In the genomic region with DNA sequence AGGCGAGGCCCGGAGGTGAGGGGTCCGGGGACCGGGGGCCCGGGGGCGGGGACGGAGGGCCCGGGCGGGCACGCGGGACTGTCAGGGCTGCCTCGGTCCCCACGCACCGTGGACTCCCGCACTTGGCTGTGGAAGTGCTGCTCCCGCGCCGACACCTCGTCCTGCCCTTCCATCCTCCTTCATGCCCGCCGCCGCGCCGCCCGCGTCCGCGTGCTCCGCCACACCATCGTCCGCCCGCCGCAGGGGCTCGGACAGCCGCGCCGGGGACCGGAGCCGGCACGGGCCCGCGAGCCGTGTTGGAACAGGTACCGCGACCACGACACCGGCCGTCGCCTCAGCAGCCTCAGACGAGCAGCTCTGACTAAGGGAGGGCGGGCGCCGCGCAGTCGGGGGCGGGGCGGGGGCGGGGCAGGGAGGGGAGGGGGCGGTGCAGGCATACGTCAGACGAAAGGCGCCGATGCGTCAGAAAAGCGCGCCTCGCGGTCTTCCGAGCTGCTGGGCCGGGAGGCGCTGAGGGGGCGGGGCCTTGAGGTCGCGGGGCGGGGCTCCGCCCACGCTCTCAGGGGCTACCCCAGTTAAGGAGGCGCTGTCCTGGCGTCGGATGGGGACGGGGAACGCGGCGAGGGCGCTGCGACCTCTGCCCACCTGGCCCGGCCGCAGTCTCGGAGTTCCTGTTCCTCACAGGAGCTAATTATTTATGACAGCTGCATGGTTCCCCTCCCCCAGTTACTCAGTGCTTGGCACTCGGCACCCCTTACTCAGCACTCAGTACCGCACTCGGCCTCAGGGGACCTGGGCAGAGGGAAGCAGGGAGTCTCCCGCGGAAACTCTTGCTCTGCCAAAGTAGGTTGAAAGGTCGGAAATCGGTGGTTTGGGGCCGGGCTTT, we compare ENCODE assay signal across 1 cellular context.
TF ChIP-seq lines count a peak whose summit lies in the region.

A gene with protein sequence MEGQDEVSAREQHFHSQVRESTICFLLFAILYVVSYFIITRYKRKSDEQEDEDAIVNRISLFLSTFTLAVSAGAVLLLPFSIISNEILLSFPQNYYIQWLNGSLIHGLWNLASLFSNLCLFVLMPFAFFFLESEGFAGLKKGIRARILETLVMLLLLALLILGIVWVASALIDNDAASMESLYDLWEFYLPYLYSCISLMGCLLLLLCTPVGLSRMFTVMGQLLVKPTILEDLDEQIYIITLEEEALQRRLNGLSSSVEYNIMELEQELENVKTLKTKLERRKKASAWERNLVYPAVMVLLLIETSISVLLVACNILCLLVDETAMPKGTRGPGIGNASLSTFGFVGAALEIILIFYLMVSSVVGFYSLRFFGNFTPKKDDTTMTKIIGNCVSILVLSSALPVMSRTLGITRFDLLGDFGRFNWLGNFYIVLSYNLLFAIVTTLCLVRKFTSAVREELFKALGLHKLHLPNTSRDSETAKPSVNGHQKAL (minus strand): TSS at position 363 of the 886 bp plus-strand sequence. CDS start 190 bp downstream, at position 173.

TF ChIP-seq in H1, 55 proteins besides CTCF, POLR2A, EP300 and RAD21 (continued from another document):
- TF ChIP-seq, protein P1, sequence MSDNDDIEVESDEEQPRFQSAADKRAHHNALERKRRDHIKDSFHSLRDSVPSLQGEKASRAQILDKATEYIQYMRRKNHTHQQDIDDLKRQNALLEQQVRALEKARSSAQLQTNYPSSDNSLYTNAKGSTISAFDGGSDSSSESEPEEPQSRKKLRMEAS (IDR thresholded peaks at IDR 0.05) = peak; percentile 74
